In the genomic region with DNA sequence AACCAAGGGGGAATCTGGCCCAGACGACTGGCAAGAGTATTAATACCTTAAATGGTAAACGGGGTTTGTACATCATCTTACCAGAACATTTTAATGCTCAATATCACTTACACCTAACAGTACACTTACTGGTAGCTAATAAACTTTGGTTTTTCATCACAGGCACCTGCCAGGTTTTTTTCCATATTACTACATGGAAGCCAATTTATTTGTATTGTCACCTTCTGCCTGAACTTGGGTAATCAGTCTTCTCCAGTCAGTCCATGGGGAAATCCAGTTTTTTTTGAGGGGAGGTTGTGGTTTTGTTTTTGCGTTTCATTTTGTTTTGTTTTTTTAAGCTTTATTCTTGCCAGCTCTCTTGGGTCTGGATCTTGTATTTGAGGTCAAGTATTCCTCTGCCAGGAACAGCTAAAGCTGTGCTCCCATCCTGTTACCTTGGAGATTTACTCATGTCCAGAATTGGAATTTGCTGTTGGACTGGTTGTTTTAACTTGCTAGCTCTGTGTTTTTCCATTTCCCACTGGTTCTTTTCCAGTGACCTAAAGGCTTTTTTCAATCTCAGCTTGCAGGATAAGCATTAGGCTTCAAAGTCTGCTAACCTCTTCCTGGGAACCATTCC, we compare ENCODE assay signal across 19 cellular contexts. TPM values are rescaled to one million over a fixed set of nuclear protein-coding genes. Genes with fewer than 3 reads are reported as not detected.
DNase-seq lines count a peak whose midpoint lies in the region; ATAC-seq and TF ChIP-seq lines count a peak whose summit lies in the region.
"Had no signal": no experiment of that assay in that cellular context is flagged by ENCODE, and none has a peak within 500 bp of the region (broad histone marks: within the 10 kb centered on the region; RNA-seq: fewer than 3 reads in every experiment).

No MANE protein-coding gene starts in this region.

- H3K27me3 ChIP-seq in esophagus muscularis mucosa, result no peaks in the 10 kb centered on the region
- H3K27me3 ChIP-seq: BLaER1 had no signal

- no peak overlapping the region for H3K4me3 Mint-ChIP-seq in activated naive CD8-positive, alpha-beta T cell treated with anti-CD3 and anti-CD28 coated beads for 36 hours
- H3K4me3 Mint-ChIP-seq: activated CD4-positive, alpha-beta T cell treated with anti-CD3 and anti-CD28 coated beads, Interleukin-2, amount 10 ng/mL, durations not matched to agents 24 days and 14 days; naive thymus-derived CD8-positive, alpha-beta T cell; stimulated activated naive CD8-positive, alpha-beta T cell treated with anti-CD3 and anti-CD28 coated beads, Interleukin-15, Interleukin-2, amounts not matched to agents 100 ng/mL and 50 ng/mL, for 24 hours had no signal

- H3K36me3 Mint-ChIP-seq in activated naive CD8-positive, alpha-beta T cell treated with anti-CD3 and anti-CD28 coated beads for 36 hours, result no peaks in the 10 kb centered on the region
- H3K36me3 Mint-ChIP-seq: naive thymus-derived CD8-positive, alpha-beta T cell had no signal

- H3K27ac ChIP-seq in esophagus muscularis mucosa (replicated peaks in 1 of 4) (peak overlapping the region; percentile 65 to 72 (median 70)), temporal lobe (ENCODE audit: low read depth, low read length) (peak overlapping the region; percentile 17)
- H3K27ac ChIP-seq: BLaER1 had no signal

- intact Hi-C loops in esophagus muscularis mucosa (cut with DNase I), result no loop called here

- peaks cover 3 to 47% (median 38%) of the 10 kb centered on the region in 4 donors for H3K4me1 ChIP-seq in esophagus muscularis mucosa

- H3K36me3 ChIP-seq in esophagus muscularis mucosa, result no peaks in the 10 kb centered on the region
- H3K36me3 ChIP-seq: BLaER1 had no signal

- 53% methylated on average over 3 of the region's 3 CpGs for WGBS in esophagus muscularis mucosa

- no peak for ATAC-seq in HG02938 (IDR thresholded peaks at IDR 0.05; ENCODE audit: unreplicated experiment)
- ATAC-seq: naive thymus-derived CD8-positive, alpha-beta T cell had no signal

- no peak overlapping the region for H3K4me3 ChIP-seq in esophagus muscularis mucosa
- H3K4me3 ChIP-seq: BLaER1 had no signal

- H3K27ac Mint-ChIP-seq in activated naive CD8-positive, alpha-beta T cell treated with anti-CD3 and anti-CD28 coated beads for 36 hours, result no peak overlapping the region
- H3K27ac Mint-ChIP-seq: activated CD4-positive, alpha-beta T cell treated with anti-CD3 and anti-CD28 coated beads, Interleukin-2, amount 10 ng/mL, durations not matched to agents 24 days and 14 days; naive thymus-derived CD8-positive, alpha-beta T cell; stimulated activated naive CD8-positive, alpha-beta T cell treated with anti-CD3 and anti-CD28 coated beads, Interleukin-15, Interleukin-2, amounts not matched to agents 100 ng/mL and 50 ng/mL, for 24 hours had no signal

- TF ChIP-seq CTCF in esophagus muscularis mucosa (IDR thresholded peaks at IDR 0.05), result no peak

- no peaks in the 10 kb centered on the region for H3K4me1 Mint-ChIP-seq in activated naive CD8-positive, alpha-beta T cell treated with anti-CD3 and anti-CD28 coated beads for 36 hours
- H3K4me1 Mint-ChIP-seq: activated CD4-positive, alpha-beta T cell treated with anti-CD3 and anti-CD28 coated beads, Interleukin-2, amount 10 ng/mL, durations not matched to agents 24 days and 14 days; naive thymus-derived CD8-positive, alpha-beta T cell had no signal

- TF ChIP-seq POLR2A in esophagus muscularis mucosa (IDR thresholded peaks at IDR 0.05; ENCODE audit: low read depth), result no peak

- H3K27me3 Mint-ChIP-seq in activated naive CD8-positive, alpha-beta T cell treated with anti-CD3 and anti-CD28 coated beads for 36 hours, result peaks cover 13% of the 10 kb centered on the region

- no peaks in the 10 kb centered on the region for H3K9me3 ChIP-seq in esophagus muscularis mucosa
- H3K9me3 ChIP-seq: BLaER1 had no signal

- DNase-seq in amniotic epithelial cell (ENCODE audit: low read depth) (peak; percentile 25), esophagus muscularis mucosa (ENCODE audit: extremely low spot score) (no peak), medulla oblongata (ENCODE audit: extremely low spot score) (peak; percentile 68), HPDE6-E6E7 (ENCODE audit: extremely low spot score) (no peak)
- no peak for DNase-seq in activated naive CD8-positive, alpha-beta T cell treated with anti-CD3 and anti-CD28 coated beads for 36 hours
- DNase-seq: activated CD4-positive, alpha-beta T cell treated with anti-CD3 and anti-CD28 coated beads, Interleukin-2, amount 10 ng/mL, durations not matched to agents 24 days and 14 days; activated T-cell treated with anti-CD3 and anti-CD28 coated beads, Interleukin-2, amount 50 U/mL, for 48 hours; DMS79 treated with DMSO at 0.1 percent for 48 hours; effector CD8-positive, alpha-beta T cell; glutamatergic neuron; naive thymus-derived CD8-positive, alpha-beta T cell; NCI-H1092; NCI-H2227 treated with DMSO at 0.1 percent for 48 hours had no signal

- H3K9me3 Mint-ChIP-seq in activated naive CD8-positive, alpha-beta T cell treated with anti-CD3 and anti-CD28 coated beads for 36 hours, result no peaks in the 10 kb centered on the region
- H3K9me3 Mint-ChIP-seq: activated CD4-positive, alpha-beta T cell treated with anti-CD3 and anti-CD28 coated beads, Interleukin-2, amount 10 ng/mL, durations not matched to agents 24 days and 14 days; naive thymus-derived CD8-positive, alpha-beta T cell; stimulated activated naive CD8-positive, alpha-beta T cell treated with anti-CD3 and anti-CD28 coated beads, Interleukin-15, Interleukin-2, amounts not matched to agents 100 ng/mL and 50 ng/mL, for 24 hours had no signal

- TF ChIP-seq EP300 in esophagus muscularis mucosa (IDR thresholded peaks at IDR 0.05), result no peak

RNA-seq across cellular contexts. Expression of a gene that starts 11.1 kb away (rescaled TPM):
- total RNA-seq in esophagus muscularis mucosa, result 10 to 100 TPM; 44.6 to 74.8 (median 59.5) TPM
- total RNA-seq in temporal lobe, result 68.8 TPM
- 10 to 100 TPM; 24.5 to 30.5 TPM for total RNA-seq in activated naive CD8-positive, alpha-beta T cell treated with anti-CD3 and anti-CD28 coated beads for 36 hours

RNA-seq across cellular contexts. Expression of a gene that starts 48.9 kb away (rescaled TPM):
- total RNA-seq in esophagus muscularis mucosa (10 to 100 TPM in 1 of 4 donors, 1 to 10 TPM in 3; 2.2 to 13.7 (median 3.1) TPM), temporal lobe (9.6 TPM)
- total RNA-seq in activated naive CD8-positive, alpha-beta T cell treated with anti-CD3 and anti-CD28 coated beads for 36 hours, result under 1 TPM; 0.10 to 0.14 TPM
- total RNA-seq: activated CD4-positive, alpha-beta T cell treated with anti-CD3 and anti-CD28 coated beads, Interleukin-2, amount 10 ng/mL, durations not matched to agents 24 days and 14 days; kidney epithelial cell; naive thymus-derived CD8-positive, alpha-beta T cell; SK-MEL-5 had no signal

Comparison
In these comparisons a context has a peak if more than half of its experiments do, and no peak if none do; other contexts are left out.
1. DNase-seq: peak in amniotic epithelial cell (single experiment) and medulla oblongata (single experiment); none in esophagus muscularis mucosa (single experiment), activated naive CD8-positive, alpha-beta T cell treated with anti-CD3 and anti-CD28 coated beads for 36 hours (single experiment) and HPDE6-E6E7 (single experiment).